Comparison of ENCODE assay signal across 9 cellular contexts in the genomic region with DNA sequence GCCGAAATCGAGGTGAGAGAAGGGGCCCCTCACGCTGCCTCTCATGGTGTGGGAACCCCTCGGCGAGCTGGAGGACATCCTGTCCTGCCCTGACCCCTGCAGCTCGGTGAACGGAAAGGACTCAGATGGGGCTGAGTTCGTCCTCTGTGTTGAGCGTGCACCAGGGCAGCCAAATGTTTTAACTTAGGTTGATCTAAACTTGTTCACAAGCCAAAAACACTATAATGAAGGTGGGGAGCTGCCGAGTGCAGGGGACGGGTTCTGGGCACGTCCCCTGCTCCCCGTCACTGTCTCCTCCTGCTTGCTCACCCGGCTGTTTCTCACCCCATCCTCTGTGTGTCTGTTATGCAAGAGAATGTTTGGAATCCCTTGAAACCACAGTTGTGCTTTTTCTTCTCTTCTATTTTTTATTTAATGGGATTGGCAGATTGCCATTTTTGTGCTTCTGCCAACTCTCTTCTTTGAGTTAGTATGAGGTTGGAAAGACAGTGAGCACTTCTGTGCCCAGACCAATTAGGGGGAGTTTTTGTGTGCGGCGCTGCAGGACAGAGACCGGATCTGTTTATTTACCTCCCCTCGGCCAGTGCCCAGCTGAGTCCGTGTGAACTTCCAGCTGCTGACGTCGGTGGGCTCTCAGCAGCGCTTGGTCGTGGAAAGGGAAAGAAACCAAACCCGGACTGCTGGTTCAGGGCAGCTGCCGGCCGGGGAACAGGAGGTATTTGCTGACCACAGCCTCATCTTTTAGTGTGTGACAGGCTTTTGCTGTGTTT.
A peak's percentile ranks its signal among the peaks of the same experiment; 100 is the strongest.
DNase-seq lines count a peak whose midpoint lies in the region; ATAC-seq and TF ChIP-seq lines count a peak whose summit lies in the region.
"Had no signal": no experiment of that assay in that cellular context is flagged by ENCODE, and none has a peak within 500 bp of the region (broad histone marks: within the 10 kb centered on the region; RNA-seq: fewer than 3 reads in every experiment).

No MANE protein-coding gene starts in this region.

- H3K27me3 Mint-ChIP-seq in osteocyte (ENCODE audit: unreplicated experiment) = no peaks in the 10 kb centered on the region

- H3K36me3 Mint-ChIP-seq in osteocyte (ENCODE audit: unreplicated experiment) = peaks cover 42% of the 10 kb centered on the region

- peak overlapping the region; percentile 48 for H3K4me3 Mint-ChIP-seq in osteocyte (ENCODE audit: unreplicated experiment)

- H3K9me3 ChIP-seq in RWPE2 (ENCODE audit: severe bottlenecking) = no peaks in the 10 kb centered on the region
- H3K9me3 ChIP-seq: A549 had no signal

- ATAC-seq in RWPE2 (ENCODE audit: low read depth) (peak; percentile 88), GM21619 (IDR thresholded peaks at IDR 0.05; ENCODE audit: unreplicated experiment) (no peak)
- ATAC-seq: A549 had no signal

- no peak overlapping the region for H3K4me3 ChIP-seq in RWPE2 (ENCODE audit: severe bottlenecking)
- H3K4me3 ChIP-seq: A549 had no signal

- DNase-seq in NCI-H345 (lab: John Stamatoyannopoulos, UW) (peak; percentile 45), NCI-H345 treated with DMSO at 0.1 percent for 48 hours (lab: John Stamatoyannopoulos, UW; ENCODE audit: unreplicated experiment) (no peak), RWPE2 (ENCODE audit: low spot score) (no peak), fibroblast of peridontal ligament (ENCODE audit: extremely low read depth) (peak; percentile 99), osteocyte (ENCODE audit: extremely low spot score, unreplicated experiment) (peak; percentile 96), HuH-7.5 (ENCODE audit: low spot score) (no peak)
- DNase-seq in stimulated activated CD4-positive, alpha-beta T cell treated with anti-CD3 and anti-CD28 coated beads, Interleukin-12 subunit alpha, Interleukin-12 subunit beta, amount 100 ng/mL, for 4 hours = no peak

- H3K36me3 ChIP-seq in RWPE2 (ENCODE audit: low read depth) = peaks cover 53% of the 10 kb centered on the region

- H3K27ac ChIP-seq in RWPE2 (ENCODE audit: poor library complexity, severe bottlenecking) = peak overlapping the region; percentile 37
- H3K27ac ChIP-seq: A549 had no signal

- H3K4me1 Mint-ChIP-seq in osteocyte (ENCODE audit: unreplicated experiment) = peaks cover 60% of the 10 kb centered on the region

- peak; percentile 9 for TF ChIP-seq CTCF in RWPE2 (IDR thresholded peaks at IDR 0.05; ENCODE audit: poor library complexity, severe bottlenecking)
- TF ChIP-seq CTCF in osteocyte (IDR thresholded peaks at IDR 0.05) = peak; percentile 22

- H3K9me3 Mint-ChIP-seq in osteocyte (ENCODE audit: unreplicated experiment) = no peaks in the 10 kb centered on the region

- H3K4me1 ChIP-seq in RWPE2 (ENCODE audit: insufficient read depth, poor library complexity, severe bottlenecking) = peaks cover 12% of the 10 kb centered on the region

- H3K27me3 ChIP-seq in RWPE2 (ENCODE audit: insufficient read depth, poor library complexity, severe bottlenecking) = no peaks in the 10 kb centered on the region

- peak overlapping the region; percentile 79 for H3K27ac Mint-ChIP-seq in osteocyte (ENCODE audit: unreplicated experiment)

Comparison
In these comparisons a context has a peak if more than half of its experiments do, and no peak if none do; other contexts are left out.
1. DNase-seq: peak in NCI-H345 (single experiment), fibroblast of peridontal ligament (single experiment) and osteocyte (single experiment); none in NCI-H345 treated with DMSO at 0.1 percent for 48 hours (single experiment), RWPE2 (single experiment), HuH-7.5 (single experiment) and stimulated activated CD4-positive, alpha-beta T cell treated with anti-CD3 and anti-CD28 coated beads, Interleukin-12 subunit alpha, Interleukin-12 subunit beta, amount 100 ng/mL, for 4 hours (single experiment).